Comparison of ENCODE assay signal across 9 cellular contexts in genomic region chr16:57519796-57520360, GRCh38. TPM values are rescaled to one million over a fixed set of nuclear protein-coding genes. Genes with fewer than 3 reads are reported as not detected.
DNase-seq lines count a peak whose midpoint lies in the region; ATAC-seq and TF ChIP-seq lines count a peak whose summit lies in the region.
"Had no signal": no experiment of that assay in that cellular context is flagged by ENCODE, and none has a peak within 500 bp of the region (broad histone marks: within the 10 kb centered on the region; RNA-seq: fewer than 3 reads in every experiment).

No MANE protein-coding gene starts in this region.

- POLR2A ChIA-PET in HEK293 (lab: Yijun Ruan, JAX) = interaction anchor here (0.6 to 2.4 kb wide), 4 partner anchors 58 to 434 kb away, joined by 3 to 10 read pairs (median 3); partner anchors contain the start of genes CIAPIN1, COQ9 and POLR2C
- POLR2A ChIA-PET in naive thymus-derived CD8-positive, alpha-beta T cell (lab: Charles Lee) = interaction anchor here (1.0 to 2.0 kb wide), 9 partner anchors 9 to 103 kb away, joined by 3 to 13 read pairs (median 5); partner anchors contain the start of genes ADGRG5, CCDC102A and POLR2C

- no peak overlapping the region for H3K4me3 Mint-ChIP-seq in naive thymus-derived CD8-positive, alpha-beta T cell
- no peak overlapping the region for H3K4me3 Mint-ChIP-seq in stimulated activated memory B cell treated with anti-CD40 and anti-IgM and Interleukin-4, amounts not matched to agents 10 μg/mL and 1 μg/mL and 100 μg/mL, for 72 hours

- peak; percentile 53 to 84 (median 61) for DNase-seq in NCI-H1417 (lab: John Stamatoyannopoulos, UW)
- no peak for DNase-seq in NCI-H1417 treated with DMSO at 0.1 percent for 48 hours (lab: John Stamatoyannopoulos, UW)
- peak; percentile 43 for DNase-seq in NOMO-1 treated with DMSO at 0.1 percent for 48 hours (lab: John Stamatoyannopoulos, UW; ENCODE audit: unreplicated experiment)
- DNase-seq in activated T-cell treated with anti-CD3 and anti-CD28 coated beads for 1 hour (ENCODE audit: low read depth) = peak; percentile 84
- DNase-seq in epithelial cell of proximal tubule (ENCODE audit: low read depth) = no peak
- peak; percentile 65 to 91 (median 81) for DNase-seq in naive thymus-derived CD8-positive, alpha-beta T cell

- H3K4me1 Mint-ChIP-seq in naive thymus-derived CD8-positive, alpha-beta T cell = peaks cover 8 to 22% (median 10%) of the 10 kb centered on the region in 4 donors
- H3K4me1 Mint-ChIP-seq in stimulated activated memory B cell treated with anti-CD40 and anti-IgM and Interleukin-4, amounts not matched to agents 10 μg/mL and 1 μg/mL and 100 μg/mL, for 72 hours = peaks cover 31% of the 10 kb centered on the region

- peak; percentile 99 to 100 for ATAC-seq in naive thymus-derived CD8-positive, alpha-beta T cell
- ATAC-seq in stimulated activated memory B cell treated with anti-CD40 and anti-IgM and Interleukin-4, amounts not matched to agents 10 μg/mL and 1 μg/mL and 100 μg/mL, for 72 hours = peak; percentile 85

- no peaks in the 10 kb centered on the region for H3K9me3 Mint-ChIP-seq in naive thymus-derived CD8-positive, alpha-beta T cell
- no peaks in the 10 kb centered on the region for H3K9me3 Mint-ChIP-seq in stimulated activated memory B cell treated with anti-CD40 and anti-IgM and Interleukin-4, amounts not matched to agents 10 μg/mL and 1 μg/mL and 100 μg/mL, for 72 hours

- no peak overlapping the region for H3K27ac ChIP-seq in HEK293 (ENCODE audit: extremely low read depth, low read depth, low read length)
- H3K27ac ChIP-seq: BLaER1 had no signal

- peaks cover 0 to 45% (median 3%) of the 10 kb centered on the region in 3 donors for H3K36me3 Mint-ChIP-seq in naive thymus-derived CD8-positive, alpha-beta T cell
- peaks cover 37% of the 10 kb centered on the region for H3K36me3 Mint-ChIP-seq in stimulated activated memory B cell treated with anti-CD40 and anti-IgM and Interleukin-4, amounts not matched to agents 10 μg/mL and 1 μg/mL and 100 μg/mL, for 72 hours

- TF ChIP-seq CTCF in HEK293 (tag by site-specific recombination; IDR thresholded peaks at IDR 0.05) (peak; percentile 85), epithelial cell of proximal tubule (conservative IDR thresholded peaks at IDR 0.05; ENCODE audit: low read depth, low read length) (peak; percentile 99)

- no peaks in the 10 kb centered on the region for H3K27me3 Mint-ChIP-seq in naive thymus-derived CD8-positive, alpha-beta T cell
- H3K27me3 Mint-ChIP-seq in stimulated activated memory B cell treated with anti-CD40 and anti-IgM and Interleukin-4, amounts not matched to agents 10 μg/mL and 1 μg/mL and 100 μg/mL, for 72 hours = no peaks in the 10 kb centered on the region

- H3K27ac Mint-ChIP-seq in naive thymus-derived CD8-positive, alpha-beta T cell = peak overlapping the region in 4 of 10 donors; percentile 8 to 69 (median 65)
- H3K27ac Mint-ChIP-seq in stimulated activated memory B cell treated with anti-CD40 and anti-IgM and Interleukin-4, amounts not matched to agents 10 μg/mL and 1 μg/mL and 100 μg/mL, for 72 hours = peak overlapping the region; percentile 6

- CTCF ChIA-PET in HEK293 (lab: Yijun Ruan, JAX) = interaction anchor here (0.6 to 5.2 kb wide), 35 partner anchors 8 to 848 kb away, joined by 3 to 86 read pairs (median 4); partner anchors contain the start of genes CIAPIN1, COQ9 and POLR2C

- H3K4me3 ChIP-seq in HEK293 (ENCODE audit: low read depth, low read length) (no peak overlapping the region), epithelial cell of proximal tubule (ENCODE audit: low read depth, low read length) (no peak overlapping the region)
- H3K4me3 ChIP-seq: BLaER1 had no signal

- no peaks in the 10 kb centered on the region for H3K9me3 ChIP-seq in HEK293 (ENCODE audit: control insufficient read depth, insufficient read depth, low read depth, low read length)
- H3K9me3 ChIP-seq: BLaER1 had no signal

- H3K4me1 ChIP-seq in HEK293 (ENCODE audit: control insufficient read depth, insufficient read depth, low read length) = no peaks in the 10 kb centered on the region

- peaks cover 0 to 13% of the 10 kb centered on the region in 2 experiments; a peak in 1 of 3 replicates for H3K36me3 ChIP-seq in HEK293 (ENCODE audit: control insufficient read depth in 2 of 2, insufficient read depth in 1 of 2, low read length in 2 of 2)

TF ChIP-seq in HEK293, 187 proteins besides CTCF, POLR2A, EP300 and RAD21:
- TF ChIP-seq ZNF654 (tag by site-specific recombination; IDR thresholded peaks at IDR 0.05; ENCODE audit: low read depth) = peak; percentile 68
- TF ChIP-seq PATZ1 (tag by site-specific recombination; IDR thresholded peaks at IDR 0.05) = no peak
- TF ChIP-seq ZBTB6 (tag by site-specific recombination; IDR thresholded peaks at IDR 0.05) = no peak
- no peak for TF ChIP-seq ZNF704 (tag by site-specific recombination; IDR thresholded peaks at IDR 0.05)
- no peak for TF ChIP-seq ZNF514 (tag by site-specific recombination; IDR thresholded peaks at IDR 0.05)
- peak; percentile 78 for TF ChIP-seq ZBTB17 (tag by site-specific recombination; IDR thresholded peaks at IDR 0.05)
- peak; percentile 92 for TF ChIP-seq ZNF623 (tag by site-specific recombination; IDR thresholded peaks at IDR 0.05)
- TF ChIP-seq SP7 (tag by site-specific recombination; IDR thresholded peaks at IDR 0.05) = 0 out of 2 replicates have a peak, but pooled peaks have one; percentile 25
- TF ChIP-seq ZSCAN30 (tag by site-specific recombination; IDR thresholded peaks at IDR 0.05) = 0 out of 2 replicates have a peak, but pooled peaks have one; percentile 28

RNA-seq across cellular contexts. Expression of gene CCDC102A, which starts 16.5 kb away (rescaled TPM):
- 14.0 and 22.7 TPM in 2 replicates for total RNA-seq in epithelial cell of proximal tubule
- 1 to 10 TPM; 7.0 to 9.7 TPM for total RNA-seq in naive thymus-derived CD8-positive, alpha-beta T cell
- polyA plus RNA-seq in naive thymus-derived CD8-positive, alpha-beta T cell = 10 to 100 TPM in 1 of 3 donors, 1 to 10 TPM in 2; 7.8 to 17.0 (median 9.2) TPM

RNA-seq across cellular contexts. Expression of gene ADGRG5, which starts 22.6 kb away (rescaled TPM):
- 0.29 and 0.58 TPM in 2 replicates for total RNA-seq in epithelial cell of proximal tubule
- 1 to 10 TPM in 1 of 2 experiments, under 1 TPM in 1; 0.60 to 1.1 TPM for total RNA-seq in naive thymus-derived CD8-positive, alpha-beta T cell
- 10 to 100 TPM in 1 of 3 donors, 1 to 10 TPM in 2; 2.5 to 12.8 (median 4.4) TPM for polyA plus RNA-seq in naive thymus-derived CD8-positive, alpha-beta T cell

RNA-seq across cellular contexts. Expression of gene DOK4, which starts 33.6 kb away (rescaled TPM):
- total RNA-seq in epithelial cell of proximal tubule = 35.3 and 39.5 TPM in 2 replicates
- total RNA-seq in naive thymus-derived CD8-positive, alpha-beta T cell = 1 to 10 TPM; 3.9 to 4.8 TPM
- polyA plus RNA-seq in naive thymus-derived CD8-positive, alpha-beta T cell = 1 to 10 TPM; 1.8 to 4.7 (median 3.1) TPM

RNA-seq across cellular contexts. Expression of gene POLR2C, which starts 57.4 kb away (rescaled TPM):
- 64.5 and 140 TPM in 2 replicates for total RNA-seq in epithelial cell of proximal tubule
- total RNA-seq in naive thymus-derived CD8-positive, alpha-beta T cell = 100 to 1,000 TPM; 103 to 104 TPM
- 10 to 100 TPM; 46.7 to 48.6 (median 47.4) TPM for polyA plus RNA-seq in naive thymus-derived CD8-positive, alpha-beta T cell

Comparison
In these comparisons a context has a peak if more than half of its experiments do, and no peak if none do; other contexts are left out.
1. DNase-seq: peak in NCI-H1417 (3 of 3), NOMO-1 treated with DMSO at 0.1 percent for 48 hours (single experiment), activated T-cell treated with anti-CD3 and anti-CD28 coated beads for 1 hour (single experiment) and naive thymus-derived CD8-positive, alpha-beta T cell (10 of 10); none in NCI-H1417 treated with DMSO at 0.1 percent for 48 hours (single experiment) and epithelial cell of proximal tubule (single experiment).